Comparison of ENCODE assay signal across 18 cellular contexts in the genomic region with DNA sequence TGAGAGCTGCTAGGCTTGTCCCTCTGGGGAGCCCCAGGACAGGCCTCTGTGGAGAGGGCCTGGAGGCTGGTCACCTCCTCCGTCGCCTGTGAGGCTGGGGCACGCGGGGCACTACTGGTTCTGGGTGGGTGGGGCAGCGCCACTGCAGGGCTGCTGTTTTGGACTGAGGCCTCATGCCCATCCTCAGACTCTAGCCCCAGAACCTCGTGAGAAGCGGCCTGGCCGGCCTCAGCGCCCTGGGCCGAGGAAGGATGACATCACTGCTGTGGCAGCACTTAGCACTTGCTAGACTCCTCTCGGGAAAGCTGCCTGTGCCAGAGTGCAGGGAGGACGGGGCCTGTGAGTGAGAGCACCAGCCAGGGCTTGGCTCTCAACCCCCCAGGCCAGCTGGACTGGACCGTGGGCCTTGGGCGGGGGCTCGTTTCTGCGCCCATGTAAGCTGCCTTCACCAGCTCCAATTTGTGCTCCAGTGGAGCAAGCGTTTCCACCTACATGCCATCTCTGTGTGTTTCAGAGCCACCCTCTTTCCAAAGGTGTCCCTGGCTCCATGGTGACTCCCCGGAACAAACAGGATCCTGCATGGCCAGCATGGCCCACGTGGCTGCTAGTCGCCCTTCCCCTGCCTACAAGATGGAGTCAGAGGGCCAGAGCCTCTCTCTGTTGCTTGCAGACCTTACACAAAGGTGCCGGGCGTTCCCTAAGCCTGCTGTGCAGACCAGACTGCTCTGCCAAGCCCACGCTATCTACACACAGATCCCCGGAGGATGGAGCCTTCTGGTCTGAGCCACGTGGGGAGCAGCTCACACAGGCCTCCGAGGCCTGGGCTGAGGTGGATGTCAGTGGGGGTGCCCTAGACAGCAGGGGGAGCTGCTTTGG.
A peak's percentile ranks its signal among the peaks of the same experiment; 100 is the strongest.
DNase-seq lines count a peak whose midpoint lies in the region; ATAC-seq and TF ChIP-seq lines count a peak whose summit lies in the region.
"Had no signal": no experiment of that assay in that cellular context is flagged by ENCODE, and none has a peak within 500 bp of the region (broad histone marks: within the 10 kb centered on the region; RNA-seq: fewer than 3 reads in every experiment).

No MANE protein-coding gene starts in this region.

- H3K4me1 Mint-ChIP-seq in glutamatergic neuron (ENCODE audit: low read depth, unreplicated experiment) (peaks cover 32% of the 10 kb centered on the region), Calu3 (ENCODE audit: low read depth, unreplicated experiment) (no peaks in the 10 kb centered on the region)
- H3K4me1 Mint-ChIP-seq: naive B cell had no signal

- no peak overlapping the region for H2BK5ac ChIP-seq in trophoblast cell (ENCODE audit: low read depth, low read length, poor library complexity)

- H4K8ac ChIP-seq in trophoblast cell (ENCODE audit: low read depth, low read length), result no peak overlapping the region

- DNase-seq in GM03348 (ENCODE audit: low spot score), result peak; percentile 61
- peak; percentile 52 for DNase-seq in RWPE2 (ENCODE audit: low spot score)
- DNase-seq in glutamatergic neuron, result peak; percentile 62
- no peak for DNase-seq in trophoblast cell
- no peak for DNase-seq in occipital lobe (lab: John Stamatoyannopoulos, UW)
- no peak for DNase-seq in Calu3
- DNase-seq: activated naive CD4-positive, alpha-beta T cell treated with anti-CD3 and anti-CD28 coated beads for 36 hours; CD8-positive, alpha-beta T cell; GOT3; naive B cell; NCI-H1092; NCI-H2227 treated with DMSO at 0.1 percent for 48 hours; PC-9; stimulated activated CD4-positive, alpha-beta T cell treated with anti-CD3 and anti-CD28 coated beads, Interleukin-4, amount 100 ng/mL, for 1 hour; SW 1271; transverse colon had no signal

- H3K4me3 ChIP-seq in RWPE2 (ENCODE audit: severe bottlenecking) (no peak overlapping the region), trophoblast cell (ENCODE audit: low read depth, low read length) (no peak overlapping the region)
- H3K4me3 ChIP-seq: PC-9, transverse colon had no signal

- no peaks in the 10 kb centered on the region for H3K79me2 ChIP-seq in trophoblast cell (ENCODE audit: control insufficient read depth, insufficient read depth, low read length, poor library complexity)

- H3K36me3 Mint-ChIP-seq in glutamatergic neuron (ENCODE audit: unreplicated experiment), result no peaks in the 10 kb centered on the region
- H3K36me3 Mint-ChIP-seq in Calu3 (ENCODE audit: insufficient read depth, unreplicated experiment), result peaks cover 5% of the 10 kb centered on the region
- H3K36me3 Mint-ChIP-seq: CD8-positive, alpha-beta T cell; naive B cell; WTC11 had no signal

- no peak overlapping the region for H3K4ac ChIP-seq in trophoblast cell (ENCODE audit: low read depth, low read length)

- H4K91ac ChIP-seq in trophoblast cell (ENCODE audit: low read depth, low read length), result no peak overlapping the region

- no CpG with 5 or more reads among the region's 26 CpGs for WGBS in trophoblast cell (ENCODE audit: extremely low coverage, insufficient coverage, insufficient read length)

- H3K27ac ChIP-seq in RWPE2 (ENCODE audit: poor library complexity, severe bottlenecking), result no peak overlapping the region
- H3K27ac ChIP-seq in trophoblast cell (ENCODE audit: low read depth, low read length), result no peak overlapping the region
- H3K27ac ChIP-seq: PC-9, transverse colon had no signal

- no peak overlapping the region for H2AFZ ChIP-seq in trophoblast cell (ENCODE audit: insufficient read depth, low read length, poor library complexity)
- H2AFZ ChIP-seq: PC-9 had no signal

- H3K27me3 ChIP-seq in RWPE2 (ENCODE audit: insufficient read depth, poor library complexity, severe bottlenecking) (no peaks in the 10 kb centered on the region), trophoblast cell (ENCODE audit: insufficient read depth, low read length) (no peaks in the 10 kb centered on the region)
- H3K27me3 ChIP-seq: transverse colon had no signal

- H3K4me3 Mint-ChIP-seq in glutamatergic neuron (ENCODE audit: unreplicated experiment), result no peak overlapping the region
- H3K4me3 Mint-ChIP-seq in Calu3 (ENCODE audit: low read depth, unreplicated experiment), result no peak overlapping the region
- H3K4me3 Mint-ChIP-seq: activated naive CD4-positive, alpha-beta T cell treated with anti-CD3 and anti-CD28 coated beads for 36 hours; CD8-positive, alpha-beta T cell; naive B cell; WTC11 had no signal

- intact Hi-C loops in Calu3 (cut with micrococcal nuclease; ENCODE audit: unreplicated experiment), result no loop called here

- TF ChIP-seq CTCF in RWPE2 (IDR thresholded peaks at IDR 0.05; ENCODE audit: poor library complexity, severe bottlenecking) (no peak), glutamatergic neuron (IDR thresholded peaks at IDR 0.05; ENCODE audit: partially characterized antibody, unreplicated experiment) (no peak), Calu3 (IDR thresholded peaks at IDR 0.05; ENCODE audit: unreplicated experiment) (no peak)

- H2AK5ac ChIP-seq in trophoblast cell (ENCODE audit: low read length), result no peak overlapping the region

- H3K27me3 Mint-ChIP-seq in glutamatergic neuron (ENCODE audit: unreplicated experiment) (peaks cover 4% of the 10 kb centered on the region), Calu3 (ENCODE audit: unreplicated experiment) (no peaks in the 10 kb centered on the region)

- no peaks in the 10 kb centered on the region for H3K79me1 ChIP-seq in trophoblast cell (ENCODE audit: low read length)

- H3K27ac Mint-ChIP-seq in glutamatergic neuron (ENCODE audit: unreplicated experiment) (peak overlapping the region; percentile 86), Calu3 (ENCODE audit: unreplicated experiment) (no peak overlapping the region)
- H3K27ac Mint-ChIP-seq: activated naive CD4-positive, alpha-beta T cell treated with anti-CD3 and anti-CD28 coated beads for 36 hours; CD8-positive, alpha-beta T cell; naive B cell had no signal

- H4K12ac ChIP-seq in trophoblast cell (ENCODE audit: low read depth, low read length), result no peak overlapping the region

- H3K9ac ChIP-seq in trophoblast cell (ENCODE audit: low read length), result peak overlapping the region; percentile 13

- no peak overlapping the region for H2BK120ac ChIP-seq in trophoblast cell (ENCODE audit: insufficient read depth, low read length, poor library complexity)

- no peak overlapping the region for H3K4me2 ChIP-seq in trophoblast cell (ENCODE audit: low read length)
- H3K4me2 ChIP-seq: PC-9 had no signal

- H3K14ac ChIP-seq in trophoblast cell (ENCODE audit: low read length), result no peak overlapping the region

- peaks cover 16% of the 10 kb centered on the region for H3K9me3 Mint-ChIP-seq in glutamatergic neuron (ENCODE audit: unreplicated experiment)
- no peaks in the 10 kb centered on the region for H3K9me3 Mint-ChIP-seq in Calu3 (ENCODE audit: low read depth, unreplicated experiment)
- H3K9me3 Mint-ChIP-seq: activated naive CD4-positive, alpha-beta T cell treated with anti-CD3 and anti-CD28 coated beads for 36 hours; CD8-positive, alpha-beta T cell; naive B cell; WTC11 had no signal

- H3K18ac ChIP-seq in trophoblast cell (ENCODE audit: low read length), result no peak overlapping the region

- ATAC-seq in RWPE2 (ENCODE audit: low read depth) (no peak), HG02973 (IDR thresholded peaks at IDR 0.05; ENCODE audit: unreplicated experiment) (no peak)
- ATAC-seq: CD8-positive, alpha-beta T cell; WTC11 had no signal

- H3K9me3 ChIP-seq in RWPE2 (ENCODE audit: severe bottlenecking) (no peaks in the 10 kb centered on the region), trophoblast cell (ENCODE audit: insufficient read depth, low read depth, low read length) (peaks cover 2% of the 10 kb centered on the region)
- H3K9me3 ChIP-seq: transverse colon had no signal

- no TSS peak for BruUV-seq in Calu3 (replicated peaks; lab: Mats Ljungman, UMichigan)

- H3K23ac ChIP-seq in trophoblast cell (ENCODE audit: low read length), result no peak overlapping the region

- CTCF ChIA-PET in Calu3 (lab: Charles Lee), result no interaction called here

- H3K36me3 ChIP-seq in RWPE2 (ENCODE audit: low read depth) (no peaks in the 10 kb centered on the region), trophoblast cell (ENCODE audit: control insufficient read depth in 1 of 2, insufficient read depth in 2 of 2, low read length in 2 of 2) (no peaks in the 10 kb centered on the region)
- H3K36me3 ChIP-seq: transverse colon had no signal

- no peak overlapping the region for H2BK12ac ChIP-seq in trophoblast cell (ENCODE audit: low read length)

- H3K4me1 ChIP-seq in RWPE2 (ENCODE audit: insufficient read depth, poor library complexity, severe bottlenecking) (no peaks in the 10 kb centered on the region), trophoblast cell (ENCODE audit: control insufficient read depth in 1 of 2, insufficient read depth in 2 of 2, low read length in 2 of 2) (peaks cover 6 to 15% of the 10 kb centered on the region in 2 experiments)
- H3K4me1 ChIP-seq: transverse colon had no signal

Comparison
In these comparisons a context has a peak if more than half of its experiments do, and no peak if none do; other contexts are left out.
1. DNase-seq: peak in GM03348 (single experiment), RWPE2 (single experiment) and glutamatergic neuron (single experiment); none in trophoblast cell (0 of 2), occipital lobe (single experiment) and Calu3 (single experiment).